ENCODE assay signal across 19 cellular contexts in genomic region chr4:112238833-112239232, GRCh38. TPM values are rescaled to one million over a fixed set of nuclear protein-coding genes. Genes with fewer than 3 reads are reported as not detected.
DNase-seq lines count a peak whose midpoint lies in the region; ATAC-seq, FAIRE-seq and TF ChIP-seq lines count a peak whose summit lies in the region.
"Had no signal": no experiment of that assay in that cellular context is flagged by ENCODE, and none has a peak within 500 bp of the region (broad histone marks: within the 10 kb centered on the region; RNA-seq: fewer than 3 reads in every experiment).

No MANE protein-coding gene starts in this region.

- H3K9me3 Mint-ChIP-seq in activated naive CD4-positive, alpha-beta T cell treated with anti-CD3 and anti-CD28 coated beads, Interleukin-2, amount 50 U/mL, for 24 hours: no peaks in the 10 kb centered on the region
- no peaks in the 10 kb centered on the region for H3K9me3 Mint-ChIP-seq in activated naive CD4-positive, alpha-beta T cell treated with anti-CD3 and anti-CD28 coated beads, Interleukin-2, amount 10 ng/mL, durations not matched to agents 7 days and 5 days
- H3K9me3 Mint-ChIP-seq in HFFc6: no peaks in the 10 kb centered on the region
- H3K9me3 Mint-ChIP-seq: CD4-positive, alpha-beta T cell; GM23338 had no signal

- H3K27ac ChIP-seq in K562 (ENCODE audit: extremely low read depth, low read depth, low read length): no peak overlapping the region
- H3K27ac ChIP-seq: C4-2B had no signal

- POLR2A ChIA-PET in K562 (lab: Yijun Ruan, JAX): no interaction called here

- in situ Hi-C loops in K562 (cut with MboI): no loop called here

- no peak for TF ChIP-seq CTCF in K562 (IDR thresholded peaks at IDR 0.05 in 2 of 3, conservative IDR thresholded peaks at IDR 0.05 in 1 of 3; ENCODE audit: insufficient read depth in 2 of 3, low read depth in 1 of 3, low read length in 3 of 3)
- TF ChIP-seq CTCF in HFFc6 (IDR thresholded peaks at IDR 0.05): no peak; the same call in 1 of the 2 replicates

- DNase-seq in activated naive CD4-positive, alpha-beta T cell treated with anti-CD3 and anti-CD28 coated beads, Interleukin-2, amount 10 ng/mL, durations not matched to agents 7 days and 5 days: no peak
- DNase-seq in GM12891 (ENCODE audit: insufficient read length, low spot score): no peak
- DNase-seq in GM19239 (ENCODE audit: insufficient read length, low spot score): no peak
- DNase-seq in K562 (ENCODE audit: extremely low read depth in 1 of 4, low spot score in 3 of 4): peak in 1 of 4 experiments; percentile 8
- DNase-seq in SKM-1 (lab: John Stamatoyannopoulos, UW; ENCODE audit: unreplicated experiment): no peak
- DNase-seq in HFFc6: no peak
- DNase-seq: AML-193; CD4-positive, alpha-beta T cell; DMS153; DMS79 treated with DMSO at 0.1 percent for 48 hours; GF-D8; H7; IMR-90; KBM-7 had no signal

- peaks cover 1 to 3% of the 10 kb centered on the region in 2 experiments; a peak in 3 of 5 replicates for H3K4me1 ChIP-seq in K562 (replicated peaks in 1 of 2; ENCODE audit: control insufficient read depth in 2 of 2, insufficient read depth in 2 of 2, low read length in 2 of 2)

- CTCF ChIA-PET in activated naive CD4-positive, alpha-beta T cell treated with anti-CD3 and anti-CD28 coated beads, Interleukin-2, amount 10 ng/mL, durations not matched to agents 7 days and 5 days (lab: Charles Lee): interaction anchor here (1.4 kb wide), 1 partner anchor 9 kb away, joined by 3 read pairs; no protein-coding TSS in a partner anchor
- CTCF ChIA-PET in K562 (lab: Yijun Ruan, JAX; ENCODE audit: low intra/inter-chr PET ratio): no interaction called here

- H4K20me1 ChIP-seq in K562 (replicated peaks; ENCODE audit: control insufficient read depth, insufficient read depth, low read length): no peaks in the 10 kb centered on the region

- 62% methylated on average over 2 of the region's 2 CpGs for WGBS in K562 (ENCODE audit: insufficient coverage, low coverage, missing lambda C conversion rate)

- H3K4me1 Mint-ChIP-seq in activated naive CD4-positive, alpha-beta T cell treated with anti-CD3 and anti-CD28 coated beads, Interleukin-2, amount 50 U/mL, for 24 hours: peaks cover 52% of the 10 kb centered on the region
- H3K4me1 Mint-ChIP-seq in activated naive CD4-positive, alpha-beta T cell treated with anti-CD3 and anti-CD28 coated beads, Interleukin-2, amount 10 ng/mL, durations not matched to agents 7 days and 5 days: peaks cover 5% of the 10 kb centered on the region
- peaks cover 22% of the 10 kb centered on the region for H3K4me1 Mint-ChIP-seq in HFFc6 (ENCODE audit: low read depth)

- H3K27ac Mint-ChIP-seq in activated naive CD4-positive, alpha-beta T cell treated with anti-CD3 and anti-CD28 coated beads, Interleukin-2, amount 50 U/mL, for 24 hours: peak overlapping the region; percentile 44
- H3K27ac Mint-ChIP-seq in activated naive CD4-positive, alpha-beta T cell treated with anti-CD3 and anti-CD28 coated beads, Interleukin-2, amount 10 ng/mL, durations not matched to agents 7 days and 5 days: no peak overlapping the region
- H3K27ac Mint-ChIP-seq in HFFc6: no peak overlapping the region
- H3K27ac Mint-ChIP-seq: CD4-positive, alpha-beta T cell; GM23338 had no signal

- no peaks in the 10 kb centered on the region for H3K27me3 Mint-ChIP-seq in activated naive CD4-positive, alpha-beta T cell treated with anti-CD3 and anti-CD28 coated beads, Interleukin-2, amount 50 U/mL, for 24 hours
- no peaks in the 10 kb centered on the region for H3K27me3 Mint-ChIP-seq in activated naive CD4-positive, alpha-beta T cell treated with anti-CD3 and anti-CD28 coated beads, Interleukin-2, amount 10 ng/mL, durations not matched to agents 7 days and 5 days
- no peaks in the 10 kb centered on the region for H3K27me3 Mint-ChIP-seq in HFFc6 (ENCODE audit: insufficient read depth)
- H3K27me3 Mint-ChIP-seq: CD4-positive, alpha-beta T cell had no signal

- H3K9me3 ChIP-seq in K562 (replicated peaks; ENCODE audit: control insufficient read depth, insufficient read depth, low read depth, low read length): no peaks in the 10 kb centered on the region

- H3K9ac ChIP-seq in K562 (ENCODE audit: insufficient read depth in 1 of 2, low read depth in 2 of 2, low read length in 2 of 2): no peak overlapping the region

- H2AFZ ChIP-seq in K562 (ENCODE audit: low read depth, low read length): no peak overlapping the region
- H2AFZ ChIP-seq: GM23338 had no signal

- BruUV-seq in K562 (replicated peaks; lab: Mats Ljungman, UMichigan): no TSS peak

- no peak overlapping the region for H3K4me3 ChIP-seq in K562
- H3K4me3 ChIP-seq: GM23338 had no signal

- no peak for TF ChIP-seq RAD21 in K562 (CRISPR knock-in tag; conservative IDR thresholded peaks at IDR 0.05 in 1 of 2, IDR thresholded peaks at IDR 0.05 in 1 of 2)

- H3K27me3 ChIP-seq in K562 (ENCODE audit: control insufficient read depth in 2 of 2, insufficient read depth in 2 of 2, low read length in 2 of 2): no peaks in the 10 kb centered on the region

- H3K4me3 Mint-ChIP-seq in activated naive CD4-positive, alpha-beta T cell treated with anti-CD3 and anti-CD28 coated beads, Interleukin-2, amount 50 U/mL, for 24 hours: no peak overlapping the region
- H3K4me3 Mint-ChIP-seq in activated naive CD4-positive, alpha-beta T cell treated with anti-CD3 and anti-CD28 coated beads, Interleukin-2, amount 10 ng/mL, durations not matched to agents 7 days and 5 days: no peak overlapping the region
- no peak overlapping the region for H3K4me3 Mint-ChIP-seq in HFFc6
- H3K4me3 Mint-ChIP-seq: CD4-positive, alpha-beta T cell; GM23338 had no signal

- no peaks in the 10 kb centered on the region for H3K36me3 ChIP-seq in K562 (ENCODE audit: control insufficient read depth, insufficient read depth, low read length)

- H3K9me1 ChIP-seq in K562 (ENCODE audit: control insufficient read depth, insufficient read depth, low read length): no peaks in the 10 kb centered on the region

- 0 out of 3 replicates have a peak, but pooled peaks cover 2% of the 10 kb centered on the region for H3K79me2 ChIP-seq in K562 (ENCODE audit: control insufficient read depth, insufficient read depth, low read length)

- FAIRE-seq in GM12891 (lab: Jason Lieb, UNC) (peak; percentile 28), GM19239 (lab: Jason Lieb, UNC) (peak; percentile 68), K562 (lab: Jason Lieb, UNC) (no peak)
- FAIRE-seq: HTR-8/SVneo had no signal

- peaks cover 19% of the 10 kb centered on the region for H3K36me3 Mint-ChIP-seq in activated naive CD4-positive, alpha-beta T cell treated with anti-CD3 and anti-CD28 coated beads, Interleukin-2, amount 50 U/mL, for 24 hours
- H3K36me3 Mint-ChIP-seq in activated naive CD4-positive, alpha-beta T cell treated with anti-CD3 and anti-CD28 coated beads, Interleukin-2, amount 10 ng/mL, durations not matched to agents 7 days and 5 days: no peaks in the 10 kb centered on the region
- H3K36me3 Mint-ChIP-seq in HFFc6 (ENCODE audit: low read depth): no peaks in the 10 kb centered on the region

- TF ChIP-seq POLR2A in GM12891 (IDR thresholded peaks at IDR 0.05; ENCODE audit: low read depth, low read length): no peak
- no peak for TF ChIP-seq POLR2A in K562 (conservative IDR thresholded peaks at IDR 0.05)

- intact Hi-C loops in K562 (cut with micrococcal nuclease): no loop called here

- no peak overlapping the region for H3K4me2 ChIP-seq in K562 (ENCODE audit: insufficient read depth, low read length)
- H3K4me2 ChIP-seq: GM23338 had no signal

- ATAC-seq in K562: peak; percentile 45; the same call in 2 of the 3 replicates
- ATAC-seq: GM23338, HCT116 had no signal

- TF ChIP-seq EP300 in K562 (IDR thresholded peaks at IDR 0.05; ENCODE audit: low read length): no peak

RNA-seq across cellular contexts. Expression of gene AP1AR, which starts 7.2 kb away (rescaled TPM):
- 7.2 TPM for polyA plus RNA-seq in GM12891 (2012; ENCODE audit: low read depth, missing spikeins)
- 2.7 and 13.3 TPM in 2 replicates for total RNA-seq in K562 (2011; cell fraction: chromatin; rRNA removed; ENCODE audit: low replicate concordance)
- 3.4 and 5.0 TPM in 2 replicates for total RNA-seq in K562 (2011; cell fraction: nucleolus; rRNA removed)
- 5.3 and 5.6 TPM in 2 replicates for total RNA-seq in K562 (2011; cell fraction: nucleoplasm; rRNA removed)
- total RNA-seq in K562 (2014; rRNA removed): 12.2 and 14.7 TPM in 2 replicates
- 18.4 and 20.4 TPM in 2 replicates for total RNA-seq in K562 (2014; rRNA removed; fragmentation: Illumina TruSeq; extraction: Trizol)
- total RNA-seq in K562 (2015; rRNA removed; fragmentation: Illumina TruSeq; extraction: Trizol): 20.2 and 20.7 TPM in 2 replicates
- 14.0 and 20.0 TPM in 2 replicates for total RNA-seq in K562 (2021)
- 9.4 and 11.3 TPM in 2 replicates for polyA plus RNA-seq in K562 (2011; rRNA removed)
- polyA plus RNA-seq in K562 (2011; cell fraction: cytosol; rRNA removed): 2.7 and 2.8 TPM in 2 replicates
- polyA plus RNA-seq in K562 (2011; cell fraction: nucleus; rRNA removed): 5.2 and 6.6 TPM in 2 replicates
- polyA plus RNA-seq in K562 (2012): 8.5 and 10.1 TPM in 2 replicates
- polyA plus RNA-seq in K562 (2014; fragmentation: Illumina TruSeq; extraction: Trizol): 11.3 and 11.6 TPM in 2 replicates
- 1 to 10 TPM; 2.6 to 2.7 TPM for polyA plus RNA-seq in K562 (2014; fragmentation: Nextera tagmentation; extraction: Ambion mirVana)
- 14.6 and 16.5 TPM in 2 replicates for polyA plus RNA-seq in K562 (2014; rRNA removed)
- polyA minus RNA-seq in K562 (2011; rRNA and poly(A)+ RNA removed): 9.0 and 10.2 TPM in 2 replicates
- 10.6 and 10.7 TPM in 2 replicates for polyA minus RNA-seq in K562 (2011; cell fraction: cytosol; rRNA and poly(A)+ RNA removed)
- polyA minus RNA-seq in K562 (2011; cell fraction: nucleus; rRNA and poly(A)+ RNA removed): 7.5 and 13.9 TPM in 2 replicates
- total RNA-seq in HFFc6 (2021; fragmentation: NEBNext Ultra II Directional; extraction: Animal tissue kit (Norgen Biotek cat#: 25700)): 10 to 100 TPM in 5 of 6 experiments, 1 to 10 TPM in 1; 8.7 to 15.6 (median 11.4) TPM

RNA-seq across cellular contexts. Expression of gene TIFA, which starts 46.9 kb away (rescaled TPM):
- polyA plus RNA-seq in GM12891 (2012; ENCODE audit: low read depth, missing spikeins): 51.3 TPM
- 1.9 and 4.1 TPM in 2 replicates for total RNA-seq in K562 (2011; cell fraction: chromatin; rRNA removed; ENCODE audit: low replicate concordance)
- total RNA-seq in K562 (2011; cell fraction: nucleolus; rRNA removed): 1.2 and 1.3 TPM in 2 replicates
- total RNA-seq in K562 (2011; cell fraction: nucleoplasm; rRNA removed): 3.2 and 4.0 TPM in 2 replicates
- total RNA-seq in K562 (2014; rRNA removed) (4.2 and 5.5 TPM in 2 replicates), K562 (2014; rRNA removed; fragmentation: Illumina TruSeq; extraction: Trizol) (8.2 and 10.8 TPM in 2 replicates), K562 (2015; rRNA removed; fragmentation: Illumina TruSeq; extraction: Trizol) (5.5 and 5.6 TPM in 2 replicates), K562 (2021) (7.8 and 9.4 TPM in 2 replicates)
- polyA plus RNA-seq in K562 (2011; rRNA removed) (5.2 and 6.6 TPM in 2 replicates), K562 (2014; fragmentation: Illumina TruSeq; extraction: Trizol) (4.7 and 6.1 TPM in 2 replicates), K562 (2014; fragmentation: Nextera tagmentation; extraction: Ambion mirVana) (1 to 10 TPM; 1.7 to 2.0 TPM), K562 (2014; rRNA removed) (3.0 and 6.6 TPM in 2 replicates)
- 0.76 and 1.8 TPM in 2 replicates for polyA plus RNA-seq in K562 (2011; cell fraction: cytosol; rRNA removed)
- 0.53 and 1.8 TPM in 2 replicates for polyA plus RNA-seq in K562 (2011; cell fraction: nucleus; rRNA removed)
- polyA plus RNA-seq in K562 (2012): 3.2 and 9.3 TPM in 2 replicates
- polyA minus RNA-seq in K562 (2011; rRNA and poly(A)+ RNA removed): 3.6 and 6.4 TPM in 2 replicates
- 1.0 and 1.4 TPM in 2 replicates for polyA minus RNA-seq in K562 (2011; cell fraction: cytosol; rRNA and poly(A)+ RNA removed)
- 1.9 and 4.2 TPM in 2 replicates for polyA minus RNA-seq in K562 (2011; cell fraction: nucleus; rRNA and poly(A)+ RNA removed)
- total RNA-seq in HFFc6 (2021; fragmentation: NEBNext Ultra II Directional; extraction: Animal tissue kit (Norgen Biotek cat#: 25700)): 1 to 10 TPM; 4.3 to 7.4 (median 6.4) TPM

RNA-seq across cellular contexts. Expression of gene ALPK1, which starts 58.3 kb away (rescaled TPM):
- polyA plus RNA-seq in GM12891 (2012; ENCODE audit: low read depth, missing spikeins): 21.6 TPM
- total RNA-seq in K562 (2011; cell fraction: chromatin; rRNA removed; ENCODE audit: low replicate concordance): 4.7 and 13.0 TPM in 2 replicates
- 2.0 and 3.3 TPM in 2 replicates for total RNA-seq in K562 (2011; cell fraction: nucleolus; rRNA removed)
- 5.4 and 13.7 TPM in 2 replicates for total RNA-seq in K562 (2011; cell fraction: nucleoplasm; rRNA removed)
- total RNA-seq in K562 (2014; rRNA removed) (3.3 and 3.5 TPM in 2 replicates), K562 (2014; rRNA removed; fragmentation: Illumina TruSeq; extraction: Trizol) (6.9 and 7.3 TPM in 2 replicates), K562 (2015; rRNA removed; fragmentation: Illumina TruSeq; extraction: Trizol) (5.9 and 6.6 TPM in 2 replicates), K562 (2021) (5.5 and 6.1 TPM in 2 replicates)
- polyA plus RNA-seq in K562 (2011; rRNA removed) (1.7 and 2.3 TPM in 2 replicates), K562 (2014; fragmentation: Illumina TruSeq; extraction: Trizol) (4.6 and 5.5 TPM in 2 replicates), K562 (2014; fragmentation: Nextera tagmentation; extraction: Ambion mirVana) (1 to 10 TPM; 3.7 to 5.4 TPM), K562 (2014; rRNA removed) (2.9 and 3.8 TPM in 2 replicates)
- polyA plus RNA-seq in K562 (2011; cell fraction: cytosol; rRNA removed): 0.36 and 0.72 TPM in 2 replicates
- 3.0 and 4.1 TPM in 2 replicates for polyA plus RNA-seq in K562 (2011; cell fraction: nucleus; rRNA removed)
- polyA plus RNA-seq in K562 (2012): 3.2 and 12.7 TPM in 2 replicates
- polyA minus RNA-seq in K562 (2011; rRNA and poly(A)+ RNA removed): 1.9 and 4.3 TPM in 2 replicates
- polyA minus RNA-seq in K562 (2011; cell fraction: cytosol; rRNA and poly(A)+ RNA removed): 1.6 TPM in 1 of 2 replicates, not detected in the other
- polyA minus RNA-seq in K562 (2011; cell fraction: nucleus; rRNA and poly(A)+ RNA removed): 5.1 and 10.8 TPM in 2 replicates
- total RNA-seq in HFFc6 (2021; fragmentation: NEBNext Ultra II Directional; extraction: Animal tissue kit (Norgen Biotek cat#: 25700)): 1 to 10 TPM; 5.8 to 9.0 (median 7.8) TPM
- total RNA-seq: H7 had no signal
